15 cellular contexts compared by ENCODE assay signal in the genomic region with DNA sequence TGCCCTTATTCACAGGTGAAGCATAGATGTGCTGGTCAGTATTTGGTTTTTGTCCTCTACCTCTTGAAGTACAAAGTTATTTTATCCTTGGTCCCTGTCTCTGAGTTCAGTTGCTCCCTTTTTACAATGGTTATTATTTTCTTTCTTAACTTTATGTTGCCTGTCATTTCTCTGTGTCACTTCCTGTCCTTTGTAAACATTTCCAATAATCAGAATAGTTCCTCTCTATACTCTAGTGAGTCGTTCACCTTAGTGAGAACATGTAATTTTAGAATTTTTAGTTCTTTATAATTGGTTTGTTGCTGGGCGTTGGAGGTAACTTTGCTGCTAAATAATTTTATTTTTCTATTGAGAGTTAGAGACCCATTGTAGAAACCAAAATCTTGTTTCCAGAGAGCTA.
"Had no signal": no experiment of that assay in that cellular context is flagged by ENCODE, and none has a peak within 500 bp of the region (broad histone marks: within the 10 kb centered on the region; RNA-seq: fewer than 3 reads in every experiment).

No MANE protein-coding gene starts in this region.

- ATAC-seq: activated CD4-positive, alpha-beta T cell treated with anti-CD3 and anti-CD28 coated beads for 36 hours; esophagus mucosa; left ventricle myocardium superior had no signal

- H3K4me3 Mint-ChIP-seq: activated CD4-positive, alpha-beta T cell treated with anti-CD3 and anti-CD28 coated beads for 36 hours had no signal

- H3K27ac ChIP-seq: dorsolateral prefrontal cortex, parathyroid adenoma, thyroid gland, uterus, VCaP had no signal

- H3K27me3 Mint-ChIP-seq: activated CD4-positive, alpha-beta T cell treated with anti-CD3 and anti-CD28 coated beads for 36 hours had no signal

- DNase-seq: activated CD4-positive, alpha-beta T cell treated with anti-CD3 and anti-CD28 coated beads for 36 hours; activated naive CD4-positive, alpha-beta T cell treated with Interleukin-2 at 50 U/mL for 16 hours; dorsolateral prefrontal cortex; hippocampal formation; left ventricle myocardium superior; mesendoderm; retina; stimulated activated CD4-positive, alpha-beta T cell treated with anti-CD3 and anti-CD28 coated beads, Interleukin-4, amount 100 ng/mL, for 1 hour; stimulated activated CD8-positive, alpha-beta memory T cell treated with anti-CD3 and anti-CD28 coated beads, Interleukin-4, amount 100 ng/mL, for 48 hours; T-helper 9 cell; thyroid gland; uterus had no signal
